In the genomic region with DNA sequence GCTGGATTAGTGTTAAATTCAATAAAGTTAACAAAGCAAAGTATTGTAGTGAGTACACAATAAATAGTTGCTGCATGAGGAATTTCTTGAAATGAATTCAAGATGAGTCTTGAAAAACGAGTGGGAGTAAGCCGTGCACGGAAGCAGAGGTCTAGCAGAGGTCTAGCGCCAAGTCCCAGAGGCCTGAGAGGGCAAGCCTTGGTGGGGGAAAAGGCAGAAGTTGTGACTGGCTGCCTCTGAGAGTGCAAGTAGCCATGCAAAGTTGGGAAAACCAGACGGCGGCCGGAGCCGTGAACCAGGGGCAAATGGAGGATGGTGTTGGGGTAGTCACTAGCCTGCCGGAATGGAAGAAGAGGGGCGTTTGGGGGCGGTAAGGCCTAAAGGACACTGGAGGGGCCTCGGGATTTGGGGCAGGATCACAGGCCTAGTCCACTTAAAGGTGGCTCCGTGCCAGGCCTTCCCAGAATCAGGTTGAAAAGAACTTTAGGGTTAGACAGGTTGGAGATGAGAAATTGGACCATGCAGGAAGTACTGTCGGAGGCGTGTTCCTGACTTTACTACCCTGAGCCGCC, we compare ENCODE assay signal across 8 cellular contexts. TPM values are rescaled to one million over a fixed set of nuclear protein-coding genes. Genes with fewer than 3 reads are reported as not detected.
DNase-seq lines count a peak whose midpoint lies in the region; ATAC-seq, FAIRE-seq and TF ChIP-seq lines count a peak whose summit lies in the region.

No MANE protein-coding gene starts in this region.

- H3K4me1 Mint-ChIP-seq in T-helper 2 cell treated with Interferon-gamma antibody and Interleukin-4, amounts not matched to agents 5 μg/mL and 100 μg/mL, for 36 hours (ENCODE audit: low read depth), result peaks cover 44% of the 10 kb centered on the region
- H3K4me1 Mint-ChIP-seq in endothelial cell (ENCODE audit: unreplicated experiment), result peaks cover 52% of the 10 kb centered on the region

- H3K27ac ChIP-seq in muscle layer of colon (ENCODE audit: low read depth, low read length) (peak overlapping the region; percentile 100), upper lobe of right lung (peak overlapping the region; percentile 100)

- H3K27me3 Mint-ChIP-seq in T-helper 2 cell treated with Interferon-gamma antibody and Interleukin-4, amounts not matched to agents 5 μg/mL and 100 μg/mL, for 36 hours (ENCODE audit: low read depth), result no peaks in the 10 kb centered on the region
- H3K27me3 Mint-ChIP-seq in endothelial cell (ENCODE audit: unreplicated experiment), result peaks cover 16% of the 10 kb centered on the region

- peak; percentile 59 for FAIRE-seq in GM18507 (lab: Jason Lieb, UNC)

- H3K27ac Mint-ChIP-seq in T-helper 2 cell treated with Interferon-gamma antibody and Interleukin-4, amounts not matched to agents 5 μg/mL and 100 μg/mL, for 36 hours, result peak overlapping the region; percentile 100
- H3K27ac Mint-ChIP-seq in endothelial cell (ENCODE audit: unreplicated experiment), result peak overlapping the region; percentile 99

- H3K9ac ChIP-seq in muscle layer of colon (ENCODE audit: low read length), result peak overlapping the region; percentile 93

- ATAC-seq in HG03175 (IDR thresholded peaks at IDR 0.05; ENCODE audit: unreplicated experiment), result peak; percentile 14
- ATAC-seq in upper lobe of right lung, result peak; percentile 42

- H3K27me3 ChIP-seq in muscle layer of colon (ENCODE audit: control insufficient read depth in 1 of 2, insufficient read depth in 2 of 2, low read length in 2 of 2) (no peaks in the 10 kb centered on the region), upper lobe of right lung (no peaks in the 10 kb centered on the region)

- H3K4me1 ChIP-seq in muscle layer of colon (ENCODE audit: insufficient read depth, low read length) (peaks cover 38% of the 10 kb centered on the region), upper lobe of right lung (peaks cover 39% of the 10 kb centered on the region)

- H3K36me3 ChIP-seq in muscle layer of colon (ENCODE audit: insufficient read depth, low read length) (peaks cover 27% of the 10 kb centered on the region), upper lobe of right lung (peaks cover 29% of the 10 kb centered on the region)

- peak overlapping the region; percentile 95 for H3K4me3 Mint-ChIP-seq in T-helper 2 cell treated with Interferon-gamma antibody and Interleukin-4, amounts not matched to agents 5 μg/mL and 100 μg/mL, for 36 hours
- peak overlapping the region; percentile 100 for H3K4me3 Mint-ChIP-seq in endothelial cell (ENCODE audit: unreplicated experiment)

- DNase-seq in AG08396 (ENCODE audit: low spot score), result peak; percentile 80
- DNase-seq in GM18507 (ENCODE audit: extremely low spot score, insufficient read length, low read depth), result no peak
- peak; percentile 63 for DNase-seq in T-helper 2 cell treated with Interferon-gamma antibody and Interleukin-4, amounts not matched to agents 5 μg/mL and 100 μg/mL, for 36 hours (ENCODE audit: low spot score)
- DNase-seq in endothelial cell (ENCODE audit: low spot score), result peak; percentile 19
- DNase-seq in upper lobe of right lung, result no peak
- no peak for DNase-seq in NCI-H510A (lab: John Stamatoyannopoulos, UW)

- no peak for TF ChIP-seq CTCF in endothelial cell (IDR thresholded peaks at IDR 0.05; ENCODE audit: unreplicated experiment)
- no peak for TF ChIP-seq CTCF in upper lobe of right lung (IDR thresholded peaks at IDR 0.05)

- H3K9me3 ChIP-seq in muscle layer of colon (ENCODE audit: low read length) (no peaks in the 10 kb centered on the region), upper lobe of right lung (no peaks in the 10 kb centered on the region)

- H3K36me3 Mint-ChIP-seq in T-helper 2 cell treated with Interferon-gamma antibody and Interleukin-4, amounts not matched to agents 5 μg/mL and 100 μg/mL, for 36 hours (ENCODE audit: low read depth), result peaks cover 45% of the 10 kb centered on the region
- peaks cover 42% of the 10 kb centered on the region for H3K36me3 Mint-ChIP-seq in endothelial cell (ENCODE audit: low read depth, unreplicated experiment)

- H3K9me3 Mint-ChIP-seq in T-helper 2 cell treated with Interferon-gamma antibody and Interleukin-4, amounts not matched to agents 5 μg/mL and 100 μg/mL, for 36 hours, result no peaks in the 10 kb centered on the region
- H3K9me3 Mint-ChIP-seq in endothelial cell (ENCODE audit: unreplicated experiment), result no peaks in the 10 kb centered on the region

- H3K4me3 ChIP-seq in muscle layer of colon (ENCODE audit: low read depth in 1 of 2, low read length in 2 of 2) (peak overlapping the region; percentile 80 to 90), upper lobe of right lung (peak overlapping the region; percentile 87)

- intact Hi-C loops in upper lobe of right lung (cut with DNase I), result no loop called here

RNA-seq across cellular contexts. Expression of a gene that starts 0.4 kb away (rescaled TPM):
- total RNA-seq in endothelial cell (ENCODE audit: unreplicated experiment), result 147 TPM
- total RNA-seq in upper lobe of right lung, result 255 TPM

RNA-seq across cellular contexts. Expression of a gene that starts 40.8 kb away (rescaled TPM):
- total RNA-seq in endothelial cell (ENCODE audit: unreplicated experiment), result not detected
- 4.7 TPM for total RNA-seq in upper lobe of right lung

RNA-seq across cellular contexts. Expression of a gene that starts 40.9 kb away (rescaled TPM):
- 42.2 TPM for total RNA-seq in endothelial cell (ENCODE audit: unreplicated experiment)
- 43.9 TPM for total RNA-seq in upper lobe of right lung

RNA-seq across cellular contexts. Expression of a gene that starts 47.7 kb away (rescaled TPM):
- total RNA-seq in endothelial cell (ENCODE audit: unreplicated experiment) (not detected), upper lobe of right lung (not detected)

RNA-seq across cellular contexts. Expression of a gene that starts 48.5 kb away (rescaled TPM):
- total RNA-seq in endothelial cell (ENCODE audit: unreplicated experiment) (37.9 TPM), upper lobe of right lung (40.9 TPM)

Comparison
In these comparisons a context has a peak if more than half of its experiments do, and no peak if none do; other contexts are left out.
1. DNase-seq: peak in AG08396 (single experiment), T-helper 2 cell treated with Interferon-gamma antibody and Interleukin-4, amounts not matched to agents 5 μg/mL and 100 μg/mL, for 36 hours (single experiment) and endothelial cell (single experiment); none in GM18507 (single experiment), upper lobe of right lung (single experiment) and NCI-H510A (single experiment).